ENCODE assay signal across 7 cellular contexts in genomic region chr10:119078422-119079179, GRCh38. TPM values are rescaled to one million over a fixed set of nuclear protein-coding genes. Genes with fewer than 3 reads are reported as not detected.
DNase-seq lines count a peak whose midpoint lies in the region; ATAC-seq and TF ChIP-seq lines count a peak whose summit lies in the region.

No MANE protein-coding gene starts in this region.

- H3K27ac ChIP-seq in HEK293 (ENCODE audit: extremely low read depth, low read depth, low read length), result no peak overlapping the region; the same call in 1 of the 2 replicates

- CTCF ChIA-PET in HEK293 (lab: Yijun Ruan, JAX), result no interaction called here

- peak overlapping the region; percentile 94 for H3K4me3 ChIP-seq in HEK293 (ENCODE audit: low read depth, low read length)

- H3K4me1 Mint-ChIP-seq in T-helper 17 cell, result peaks cover 33% of the 10 kb centered on the region
- peaks cover 12% of the 10 kb centered on the region for H3K4me1 Mint-ChIP-seq in glutamatergic neuron (ENCODE audit: low read depth, unreplicated experiment)

- POLR2A ChIA-PET in HEK293 (lab: Yijun Ruan, JAX), result interaction anchor here (0.7 to 3.3 kb wide), 2 partner anchors 26 to 520 kb away, joined by 3 to 19 read pairs; partner anchors contain the start of gene DENND10

- H3K36me3 Mint-ChIP-seq in T-helper 17 cell (ENCODE audit: low read depth), result peaks cover 2% of the 10 kb centered on the region
- no peaks in the 10 kb centered on the region for H3K36me3 Mint-ChIP-seq in glutamatergic neuron (ENCODE audit: unreplicated experiment)

- TF ChIP-seq CTCF in HEK293 (tag by site-specific recombination; IDR thresholded peaks at IDR 0.05), result no peak
- no peak for TF ChIP-seq CTCF in glutamatergic neuron (IDR thresholded peaks at IDR 0.05; ENCODE audit: partially characterized antibody, unreplicated experiment)

- no peak for DNase-seq in T-helper 17 cell
- DNase-seq in glutamatergic neuron, result no peak
- DNase-seq in stimulated activated CD8-positive, alpha-beta memory T cell treated with anti-CD3 and anti-CD28 coated beads, Interleukin-4, amount 100 ng/mL, for 48 hours, result peak; percentile 15
- DNase-seq in NCI-H2029 treated with DMSO at 0.1 percent for 48 hours (lab: John Stamatoyannopoulos, UW), result no peak
- no peak for DNase-seq in NCI-H69 (lab: John Stamatoyannopoulos, UW)

- peaks cover 14% of the 10 kb centered on the region for H3K4me1 ChIP-seq in HEK293 (ENCODE audit: control insufficient read depth, insufficient read depth, low read length)

- H3K36me3 ChIP-seq in HEK293 (ENCODE audit: control insufficient read depth in 2 of 2, insufficient read depth in 1 of 2, low read length in 2 of 2), result peaks cover 10 to 25% of the 10 kb centered on the region in 2 experiments; a peak in 2 of 3 replicates

- no peak for ATAC-seq in T-helper 17 cell
- no peak for ATAC-seq in GM19467 (IDR thresholded peaks at IDR 0.05; ENCODE audit: unreplicated experiment)

- H3K27me3 Mint-ChIP-seq in T-helper 17 cell (no peaks in the 10 kb centered on the region), glutamatergic neuron (ENCODE audit: unreplicated experiment) (peaks cover 12% of the 10 kb centered on the region)

- H3K9me3 Mint-ChIP-seq in glutamatergic neuron (ENCODE audit: unreplicated experiment), result peaks cover 14% of the 10 kb centered on the region

- H3K9me3 ChIP-seq in HEK293 (ENCODE audit: control insufficient read depth, insufficient read depth, low read depth, low read length), result no peaks in the 10 kb centered on the region
- H3K9me3 ChIP-seq in T-helper 17 cell (ENCODE audit: control insufficient read depth, low read length, poor library complexity, severe bottlenecking), result no peaks in the 10 kb centered on the region

- H3K27ac Mint-ChIP-seq in T-helper 17 cell, result peak overlapping the region; percentile 99
- peak overlapping the region; percentile 52 for H3K27ac Mint-ChIP-seq in glutamatergic neuron (ENCODE audit: unreplicated experiment)

- H3K4me3 Mint-ChIP-seq in T-helper 17 cell (peak overlapping the region; percentile 99), glutamatergic neuron (ENCODE audit: unreplicated experiment) (peak overlapping the region; percentile 100)

TF ChIP-seq in HEK293, 187 proteins besides CTCF, POLR2A, EP300 and RAD21:
- TF ChIP-seq SCRT2 (tag by site-specific recombination; IDR thresholded peaks at IDR 0.05) (peak; percentile 85), SCRT1 (tag by site-specific recombination; IDR thresholded peaks at IDR 0.05; ENCODE audit: borderline replicate concordance) (peak; percentile 61; the same call in 1 of the 2 replicates), ZNF660 (tag by site-specific recombination; IDR thresholded peaks at IDR 0.05) (no peak), ZNF76 (tag by site-specific recombination; IDR thresholded peaks at IDR 0.05; ENCODE audit: borderline replicate concordance, low read depth) (no peak), ZBTB48 (tag by site-specific recombination; IDR thresholded peaks at IDR 0.05) (peak; percentile 76), ZNF10 (tag by site-specific recombination; IDR thresholded peaks at IDR 0.05) (no peak), ZNF549 (tag by site-specific recombination; IDR thresholded peaks at IDR 0.05) (no peak), EGR2 (tag by site-specific recombination; IDR thresholded peaks at IDR 0.05; ENCODE audit: low read depth) (no peak), ZNF248 (tag by site-specific recombination; IDR thresholded peaks at IDR 0.05) (no peak), ZNF214 (tag by site-specific recombination; IDR thresholded peaks at IDR 0.05; ENCODE audit: borderline replicate concordance) (no peak), ZNF555 (tag by site-specific recombination; conservative IDR thresholded peaks at IDR 0.05) (no peak), GLIS1 (tag by site-specific recombination; IDR thresholded peaks at IDR 0.05) (no peak), ZFP3 (tag by site-specific recombination; IDR thresholded peaks at IDR 0.05; ENCODE audit: low read depth) (no peak), PRDM10 (tag by site-specific recombination; IDR thresholded peaks at IDR 0.05) (no peak)

RNA-seq across cellular contexts. Expression of gene EIF3A, which starts 2.0 kb away (rescaled TPM):
- total RNA-seq in T-helper 17 cell (100 to 1,000 TPM; 149 to 169 TPM), glutamatergic neuron (ENCODE audit: unreplicated experiment) (110 TPM)

RNA-seq across cellular contexts. Expression of gene DENND10, which starts 25.3 kb away (rescaled TPM):
- total RNA-seq in T-helper 17 cell (10 to 100 TPM; 37.4 to 52.1 TPM), glutamatergic neuron (ENCODE audit: unreplicated experiment) (39.9 TPM)

RNA-seq across cellular contexts. Expression of gene NANOS1, which starts 49.1 kb away (rescaled TPM):
- total RNA-seq in T-helper 17 cell, result under 1 TPM; 0.15 to 0.34 TPM
- total RNA-seq in glutamatergic neuron (ENCODE audit: unreplicated experiment), result 34.0 TPM

Comparison
In these comparisons a context has a peak if more than half of its experiments do, and no peak if none do; other contexts are left out.
1. RNA of gene NANOS1, which starts 49.1 kb away (total RNA-seq): 34.0 TPM in glutamatergic neuron (single experiment); 0.15 to 0.34 TPM in T-helper 17 cell; every median in the first group is over 10 times any median in the second.